In the genomic region with DNA sequence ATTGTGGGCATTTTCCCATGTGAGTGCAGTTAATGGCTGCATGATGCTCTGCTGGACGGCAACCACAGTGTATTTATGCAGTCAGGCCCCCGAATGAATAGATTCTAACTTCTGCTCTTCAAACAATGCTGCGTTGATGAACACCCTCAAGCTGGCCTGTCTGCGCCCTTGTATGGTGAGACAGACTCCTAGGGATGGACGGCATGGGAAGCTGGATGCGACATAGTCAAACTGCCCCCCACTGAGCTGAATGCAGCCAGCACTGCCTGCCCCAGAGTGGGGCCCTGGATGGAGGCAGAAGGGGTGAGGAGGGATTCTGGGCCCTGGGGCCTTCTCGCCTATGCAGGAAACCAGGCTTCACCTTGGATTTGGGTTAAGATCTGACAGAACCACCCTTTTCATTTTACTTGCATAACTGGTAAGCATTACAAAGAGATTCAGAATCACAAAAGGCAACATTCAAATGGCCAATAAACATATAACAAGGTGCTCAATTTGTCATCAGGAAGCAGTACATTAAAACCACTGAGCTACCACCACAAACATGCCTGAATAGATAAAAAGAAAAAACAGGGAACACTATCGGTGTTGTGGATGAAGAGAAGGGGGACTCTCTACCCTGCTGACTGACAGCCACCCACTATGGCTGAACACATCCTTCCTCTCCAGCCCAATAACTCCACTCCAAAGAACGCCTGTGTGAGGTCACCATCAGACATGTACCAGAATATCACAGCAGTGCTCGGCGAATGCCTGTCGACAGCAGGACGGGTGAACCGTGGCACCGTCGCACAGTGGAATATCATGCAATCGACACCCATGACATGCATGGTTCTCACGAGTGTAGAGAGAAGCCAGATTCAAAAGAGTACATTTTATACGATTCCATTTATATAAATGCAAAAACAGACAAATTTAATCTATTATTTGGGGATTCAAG, we compare ENCODE assay signal across 14 cellular contexts.
DNase-seq lines count a peak whose midpoint lies in the region; ATAC-seq, FAIRE-seq and TF ChIP-seq lines count a peak whose summit lies in the region.
"Had no signal": no experiment of that assay in that cellular context is flagged by ENCODE, and none has a peak within 500 bp of the region (broad histone marks: within the 10 kb centered on the region; RNA-seq: fewer than 3 reads in every experiment).

No MANE protein-coding gene starts in this region.

- H4K20me1 ChIP-seq in mammary epithelial cell (ENCODE audit: insufficient read depth, low read length), result no peaks in the 10 kb centered on the region

- no peak overlapping the region for H3K4me3 Mint-ChIP-seq in MCF 10A (ENCODE audit: unreplicated experiment)
- peak overlapping the region in 1 of 3 donors; percentile 17 for H3K4me3 Mint-ChIP-seq in T-cell

- no peaks in the 10 kb centered on the region for H3K27me3 ChIP-seq in mammary epithelial cell (ENCODE audit: insufficient read depth, low read length)
- no peaks in the 10 kb centered on the region for H3K27me3 ChIP-seq in gastrocnemius medialis
- H3K27me3 ChIP-seq: thyroid gland had no signal

- H3K9ac ChIP-seq in mammary epithelial cell (ENCODE audit: insufficient read depth, low read length), result no peak overlapping the region

- H2AFZ ChIP-seq in mammary epithelial cell (ENCODE audit: low read depth, low read length), result no peak overlapping the region

- TF ChIP-seq POLR2A in gastrocnemius medialis (IDR thresholded peaks at IDR 0.05), result no peak

- in situ Hi-C loops in mammary epithelial cell (cut with MboI; ENCODE audit: low sequenced_read_pairs in 2 of 2) (no loop called here), gastrocnemius medialis (cut with MboI; ENCODE audit: low sequenced_read_pairs in 4 of 4) (no loop called here)

- H3K79me2 ChIP-seq in mammary epithelial cell (ENCODE audit: insufficient read depth, low read length), result peaks cover 56% of the 10 kb centered on the region

- 96% methylated on average over 19 of the region's 19 CpGs for WGBS in mammary epithelial cell (ENCODE audit: low coverage, missing lambda C conversion rate)

- H3K4me3 ChIP-seq in mammary epithelial cell (replicated peaks in 1 of 3; ENCODE audit: insufficient read depth in 1 of 3, low read depth in 2 of 3, low read length in 3 of 3) (no peak overlapping the region), gastrocnemius medialis (no peak overlapping the region)
- H3K4me3 ChIP-seq: thyroid gland had no signal

- peaks cover 6% of the 10 kb centered on the region for H3K36me3 Mint-ChIP-seq in MCF 10A (ENCODE audit: insufficient read depth, unreplicated experiment)
- H3K36me3 Mint-ChIP-seq in T-cell, result peaks cover 14% of the 10 kb centered on the region

- dilution Hi-C loops in mammary epithelial cell (cut with HindIII; ENCODE audit: low sequenced_read_pairs), result no loop called here

- POLR2A ChIA-PET in MCF 10A (lab: Yijun Ruan, JAX), result interaction anchor here (3.7 kb wide), 1 partner anchor 17 kb away, joined by 44 read pairs; no protein-coding TSS in a partner anchor
- POLR2A ChIA-PET in T-cell (lab: Charles Lee), result no interaction called here

- H3K4me1 ChIP-seq in mammary epithelial cell (ENCODE audit: insufficient read depth, low read length) (peaks cover 39% of the 10 kb centered on the region), gastrocnemius medialis (peaks cover 50 to 62% of the 10 kb centered on the region in 2 donors)

- ATAC-seq in T-cell (replicated peaks in 1 of 4), result no peak
- ATAC-seq in left cardiac atrium, result peak; percentile 24 to 45
- no peak for ATAC-seq in gastrocnemius medialis
- ATAC-seq: PC-3 had no signal

- no peak overlapping the region for H3K27ac ChIP-seq in mammary epithelial cell (ENCODE audit: insufficient read depth, low read depth, low read length)
- peak overlapping the region in 3 of 4 donors; percentile 68 to 87 (median 78) for H3K27ac ChIP-seq in gastrocnemius medialis
- H3K27ac ChIP-seq: thyroid gland, VCaP had no signal

- H3K9me3 ChIP-seq in mammary epithelial cell (replicated peaks; ENCODE audit: insufficient read depth, low read length) (no peaks in the 10 kb centered on the region), gastrocnemius medialis (no peaks in the 10 kb centered on the region)
- H3K9me3 ChIP-seq: thyroid gland had no signal

- CTCF ChIA-PET in MCF 10A (lab: Yijun Ruan, JAX) (interaction anchor here (0.6 to 0.7 kb wide), 3 partner anchors 63 to 406 kb away, joined by 3 to 4 read pairs (median 3); no protein-coding TSS in a partner anchor), mammary epithelial cell (lab: Charles Lee; ENCODE audit: low non-redundant PET) (no interaction called here), T-cell (lab: Charles Lee) (no interaction called here)

- H3K4me2 ChIP-seq in mammary epithelial cell (ENCODE audit: insufficient read depth, low read depth, low read length), result no peak overlapping the region

- DNase-seq in MCF 10A (ENCODE audit: unreplicated experiment) (no peak), mammary epithelial cell (no peak), T-cell (no peak), left cardiac atrium (no peak), gastrocnemius medialis (no peak), urothelium cell line (ENCODE audit: low spot score) (no peak), cortex of kidney (lab: John Stamatoyannopoulos, UW) (no peak), activated gamma-delta T cell treated with Interleukin-2 at 50 U/mL for 16 hours (no peak)
- DNase-seq: activated naive CD4-positive, alpha-beta T cell treated with Interleukin-2 at 50 U/mL for 16 hours; dermis blood vessel endothelial cell; NCI-H2081; PC-3; thyroid gland had no signal

- TF ChIP-seq CTCF in MCF 10A (IDR thresholded peaks at IDR 0.05; ENCODE audit: unreplicated experiment) (no peak), mammary epithelial cell (conservative IDR thresholded peaks at IDR 0.05 in 1 of 2, IDR thresholded peaks at IDR 0.05 in 1 of 2; ENCODE audit: extremely low read depth in 1 of 2, insufficient read depth in 1 of 2, low read depth in 1 of 2, low read length in 2 of 2) (no peak), gastrocnemius medialis (IDR thresholded peaks at IDR 0.05 in 4 of 5, conservative IDR thresholded peaks at IDR 0.05 in 1 of 5) (no peak)

- H3K27ac Mint-ChIP-seq in MCF 10A (ENCODE audit: low read depth, unreplicated experiment) (peak overlapping the region; percentile 23), T-cell (peak overlapping the region; percentile 44 to 60)

- intact Hi-C loops in MCF 10A (cut with micrococcal nuclease), result no loop called here
- intact Hi-C loops in mammary epithelial cell (cut with micrococcal nuclease), result no loop called here
- intact Hi-C loops in left cardiac atrium (cut with DNase I), result no loop called here
- intact Hi-C loops in gastrocnemius medialis (cut with DNase I; ENCODE audit: low total_unique reads), result no loop called here

- peaks cover 37% of the 10 kb centered on the region for H3K4me1 Mint-ChIP-seq in MCF 10A (ENCODE audit: insufficient read depth, unreplicated experiment)
- H3K4me1 Mint-ChIP-seq in T-cell, result peaks cover 71 to 88% (median 86%) of the 10 kb centered on the region in 3 donors

- peaks cover 8% of the 10 kb centered on the region for H3K9me3 Mint-ChIP-seq in MCF 10A (ENCODE audit: unreplicated experiment)
- no peaks in the 10 kb centered on the region for H3K9me3 Mint-ChIP-seq in T-cell

- H3K27me3 Mint-ChIP-seq in MCF 10A (ENCODE audit: insufficient read depth, unreplicated experiment) (no peaks in the 10 kb centered on the region), T-cell (no peaks in the 10 kb centered on the region)

- no peak for FAIRE-seq in urothelium cell line (lab: Jason Lieb, UNC)

- H3K36me3 ChIP-seq in mammary epithelial cell (ENCODE audit: insufficient read depth, low read length) (no peaks in the 10 kb centered on the region), gastrocnemius medialis (no peaks in the 10 kb centered on the region)
- H3K36me3 ChIP-seq: thyroid gland had no signal

- BruUV-seq in MCF 10A (replicated peaks; lab: Mats Ljungman, UMichigan) (no TSS peak), mammary epithelial cell (replicated peaks; lab: Mats Ljungman, UMichigan) (no TSS peak)

Comparison
In these comparisons a context has a peak if more than half of its experiments do, and no peak if none do; other contexts are left out.
1. ATAC-seq: peak in left cardiac atrium (2 of 2); none in T-cell (0 of 4) and gastrocnemius medialis (0 of 2).